1 cellular context compared by ENCODE assay signal in the genomic region with DNA sequence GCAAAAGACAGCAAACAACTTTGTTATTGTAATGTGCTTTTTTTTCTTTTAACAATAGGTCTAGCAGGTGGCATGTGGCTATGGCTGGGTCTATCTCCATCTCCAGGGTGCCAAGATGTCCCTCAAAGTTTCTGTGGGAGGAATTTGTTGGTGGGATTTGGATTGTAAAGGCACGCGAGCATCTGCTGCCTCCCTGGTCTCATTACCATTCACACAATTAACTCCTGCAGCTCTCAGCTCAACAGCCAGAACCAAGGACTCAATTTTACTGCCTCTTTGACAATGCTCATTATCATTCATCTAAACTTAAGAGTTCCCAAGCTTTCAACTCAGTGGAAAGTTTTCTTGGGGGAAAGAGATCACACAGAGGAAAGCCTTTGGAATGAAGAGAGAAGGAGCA.
A peak's percentile ranks its signal among the peaks of the same experiment; 100 is the strongest.
TF ChIP-seq lines count a peak whose summit lies in the region.

No MANE protein-coding gene starts in this region.

TF ChIP-seq in WTC11, 78 proteins besides CTCF, POLR2A, EP300 and RAD21 (continued from another document):
- TF ChIP-seq, protein P1, sequence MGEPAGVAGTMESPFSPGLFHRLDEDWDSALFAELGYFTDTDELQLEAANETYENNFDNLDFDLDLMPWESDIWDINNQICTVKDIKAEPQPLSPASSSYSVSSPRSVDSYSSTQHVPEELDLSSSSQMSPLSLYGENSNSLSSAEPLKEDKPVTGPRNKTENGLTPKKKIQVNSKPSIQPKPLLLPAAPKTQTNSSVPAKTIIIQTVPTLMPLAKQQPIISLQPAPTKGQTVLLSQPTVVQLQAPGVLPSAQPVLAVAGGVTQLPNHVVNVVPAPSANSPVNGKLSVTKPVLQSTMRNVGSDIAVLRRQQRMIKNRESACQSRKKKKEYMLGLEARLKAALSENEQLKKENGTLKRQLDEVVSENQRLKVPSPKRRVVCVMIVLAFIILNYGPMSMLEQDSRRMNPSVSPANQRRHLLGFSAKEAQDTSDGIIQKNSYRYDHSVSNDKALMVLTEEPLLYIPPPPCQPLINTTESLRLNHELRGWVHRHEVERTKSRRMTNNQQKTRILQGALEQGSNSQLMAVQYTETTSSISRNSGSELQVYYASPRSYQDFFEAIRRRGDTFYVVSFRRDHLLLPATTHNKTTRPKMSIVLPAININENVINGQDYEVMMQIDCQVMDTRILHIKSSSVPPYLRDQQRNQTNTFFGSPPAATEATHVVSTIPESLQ (CRISPR knock-in tag; IDR thresholded peaks at IDR 0.05), result no peak
- no peak for TF ChIP-seq ZBTB43 (CRISPR knock-in tag; IDR thresholded peaks at IDR 0.05)
- TF ChIP-seq ZNF423 (CRISPR knock-in tag; IDR thresholded peaks at IDR 0.05), result peak; percentile 73
- no peak for TF ChIP-seq ATF2 (CRISPR knock-in tag; IDR thresholded peaks at IDR 0.05; ENCODE audit: borderline replicate concordance, low read depth)
- TF ChIP-seq MAX (CRISPR knock-in tag; IDR thresholded peaks at IDR 0.05), result no peak
- TF ChIP-seq FOXP4 (CRISPR knock-in tag; IDR thresholded peaks at IDR 0.05), result 0 out of 2 replicates have a peak, but pooled peaks have one; percentile 43
- TF ChIP-seq IRF1 (CRISPR knock-in tag; IDR thresholded peaks at IDR 0.05), result no peak
- no peak for TF ChIP-seq ZNF532 (CRISPR knock-in tag; IDR thresholded peaks at IDR 0.05; ENCODE audit: borderline replicate concordance)
- TF ChIP-seq CREB1 (CRISPR knock-in tag; IDR thresholded peaks at IDR 0.05), result no peak
- TF ChIP-seq ZNF396 (CRISPR knock-in tag; IDR thresholded peaks at IDR 0.05; ENCODE audit: borderline replicate concordance), result 0 out of 2 replicates have a peak, but pooled peaks have one; percentile 7
- TF ChIP-seq NR1H2 (CRISPR knock-in tag; IDR thresholded peaks at IDR 0.05), result no peak
- TF ChIP-seq, protein P2, sequence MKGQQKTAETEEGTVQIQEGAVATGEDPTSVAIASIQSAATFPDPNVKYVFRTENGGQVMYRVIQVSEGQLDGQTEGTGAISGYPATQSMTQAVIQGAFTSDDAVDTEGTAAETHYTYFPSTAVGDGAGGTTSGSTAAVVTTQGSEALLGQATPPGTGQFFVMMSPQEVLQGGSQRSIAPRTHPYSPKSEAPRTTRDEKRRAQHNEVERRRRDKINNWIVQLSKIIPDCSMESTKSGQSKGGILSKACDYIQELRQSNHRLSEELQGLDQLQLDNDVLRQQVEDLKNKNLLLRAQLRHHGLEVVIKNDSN (CRISPR knock-in tag; IDR thresholded peaks at IDR 0.05), result 0 out of 2 replicates have a peak, but pooled peaks have one; percentile 26
- peak; percentile 51; the same call in 1 of the 2 replicates for TF ChIP-seq SP1 (CRISPR knock-in tag; conservative IDR thresholded peaks at IDR 0.05)
- no peak for TF ChIP-seq ZMAT4 (CRISPR knock-in tag; IDR thresholded peaks at IDR 0.05)
- no peak for TF ChIP-seq MYBL2 (CRISPR knock-in tag; IDR thresholded peaks at IDR 0.05)
